19 cellular contexts compared by ENCODE assay signal in genomic region chr14:92555440-92556111, GRCh38. TPM values are rescaled to one million over a fixed set of nuclear protein-coding genes. Genes with fewer than 3 reads are reported as not detected.
A peak's percentile ranks its signal among the peaks of the same experiment; 100 is the strongest.
DNase-seq lines count a peak whose midpoint lies in the region; ATAC-seq and TF ChIP-seq lines count a peak whose summit lies in the region.
"Had no signal": no experiment of that assay in that cellular context is flagged by ENCODE, and none has a peak within 500 bp of the region (broad histone marks: within the 10 kb centered on the region; RNA-seq: fewer than 3 reads in every experiment).

No MANE protein-coding gene starts in this region.

- H3K9ac ChIP-seq in OCI-LY3 (ENCODE audit: low read length): no peak overlapping the region

- no peak for TF ChIP-seq CTCF in OCI-LY3 (IDR thresholded peaks at IDR 0.05; ENCODE audit: low read depth, low read length)
- no peak for TF ChIP-seq CTCF in thyroid gland (IDR thresholded peaks at IDR 0.05)

- H4K20me1 ChIP-seq in OCI-LY3 (ENCODE audit: insufficient read depth, low read length): no peaks in the 10 kb centered on the region

- H3K4me1 Mint-ChIP-seq in dendritic cell treated with granulocyte-macrophage colony-stimulating factor and Interleukin-4, amounts not matched to agents 40 ng/mL and 50 ng/mL, for 4 days (ENCODE audit: low read depth): peaks cover 79% of the 10 kb centered on the region
- H3K4me1 Mint-ChIP-seq in stimulated activated naive CD8-positive, alpha-beta T cell treated with anti-CD3 and anti-CD28 coated beads, Interleukin-15, amount 100 ng/mL, for 72 hours: peaks cover 98% of the 10 kb centered on the region

- no peaks in the 10 kb centered on the region for H3K9me3 ChIP-seq in OCI-LY3 (ENCODE audit: insufficient read depth, low read length)
- H3K9me3 ChIP-seq in thyroid gland: no peaks in the 10 kb centered on the region
- H3K9me3 ChIP-seq: body of pancreas had no signal

- no peak overlapping the region for H2AFZ ChIP-seq in OCI-LY3 (ENCODE audit: low read depth, low read length)

- peaks cover 7 to 22% of the 10 kb centered on the region in 2 donors for H3K36me3 Mint-ChIP-seq in activated naive CD4-positive, alpha-beta T cell treated with anti-CD3 and anti-CD28 coated beads, Interleukin-2, amount 50 U/mL, for 72 hours
- peaks cover 87% of the 10 kb centered on the region for H3K36me3 Mint-ChIP-seq in dendritic cell treated with granulocyte-macrophage colony-stimulating factor and Interleukin-4, amounts not matched to agents 40 ng/mL and 50 ng/mL, for 4 days (ENCODE audit: low read depth)

- H3K4me1 ChIP-seq in OCI-LY3 (ENCODE audit: low read length): peaks cover 41% of the 10 kb centered on the region
- H3K4me1 ChIP-seq in thyroid gland: no peaks in the 10 kb centered on the region
- H3K4me1 ChIP-seq: body of pancreas had no signal

- peaks cover 22% of the 10 kb centered on the region for H3K27me3 ChIP-seq in OCI-LY3 (ENCODE audit: low read depth, low read length)
- H3K27me3 ChIP-seq in thyroid gland: no peaks in the 10 kb centered on the region
- H3K27me3 ChIP-seq: body of pancreas had no signal

- in situ Hi-C loops in G401 (cut with HindIII; ENCODE audit: low sequenced_read_pairs): no loop called here

- 80 to 81% methylated on average over 13 of the region's 13 CpGs for WGBS in thyroid gland, 2 donors

- H3K27ac ChIP-seq in OCI-LY3 (ENCODE audit: low read length) (no peak overlapping the region), thyroid gland (no peak overlapping the region)
- H3K27ac ChIP-seq: body of pancreas had no signal

- H3K27ac Mint-ChIP-seq in activated naive CD4-positive, alpha-beta T cell treated with anti-CD3 and anti-CD28 coated beads, Interleukin-2, amount 50 U/mL, for 72 hours: peak overlapping the region; percentile 29 to 94
- peak overlapping the region; percentile 57 for H3K27ac Mint-ChIP-seq in dendritic cell treated with granulocyte-macrophage colony-stimulating factor and Interleukin-4, amounts not matched to agents 40 ng/mL and 50 ng/mL, for 4 days
- peak overlapping the region; percentile 100 for H3K27ac Mint-ChIP-seq in stimulated activated naive CD8-positive, alpha-beta T cell treated with anti-CD3 and anti-CD28 coated beads, Interleukin-15, amount 100 ng/mL, for 72 hours
- H3K27ac Mint-ChIP-seq: type B pancreatic cell had no signal

- intact Hi-C loops in dendritic cell treated with granulocyte-macrophage colony-stimulating factor and Interleukin-4, amounts not matched to agents 40 ng/mL and 50 ng/mL, for 4 days (cut with micrococcal nuclease): no loop called here
- intact Hi-C loops in thyroid gland (cut with DNase I): no loop called here

- peaks cover 4% of the 10 kb centered on the region for H3K36me3 ChIP-seq in OCI-LY3 (replicated peaks; ENCODE audit: low read depth, low read length)
- H3K36me3 ChIP-seq in thyroid gland: no peaks in the 10 kb centered on the region

- TF ChIP-seq POLR2A in thyroid gland (IDR thresholded peaks at IDR 0.05): no peak

- no peaks in the 10 kb centered on the region for H3K79me2 ChIP-seq in OCI-LY3 (ENCODE audit: low read length)

- peak; percentile 4 to 20 for ATAC-seq in activated naive CD4-positive, alpha-beta T cell treated with anti-CD3 and anti-CD28 coated beads, Interleukin-2, amount 50 U/mL, for 72 hours
- no peak for ATAC-seq in stimulated activated naive CD8-positive, alpha-beta T cell treated with anti-CD3 and anti-CD28 coated beads, Interleukin-15, amount 100 ng/mL, for 72 hours
- ATAC-seq: body of pancreas, PC-3 had no signal

- H3K27me3 Mint-ChIP-seq in dendritic cell treated with granulocyte-macrophage colony-stimulating factor and Interleukin-4, amounts not matched to agents 40 ng/mL and 50 ng/mL, for 4 days: peaks cover 5% of the 10 kb centered on the region
- H3K27me3 Mint-ChIP-seq in stimulated activated naive CD8-positive, alpha-beta T cell treated with anti-CD3 and anti-CD28 coated beads, Interleukin-15, amount 100 ng/mL, for 72 hours: no peaks in the 10 kb centered on the region

- H3K4me2 ChIP-seq in OCI-LY3 (ENCODE audit: low read length): peak overlapping the region; percentile 64

- no peak for DNase-seq in activated naive CD4-positive, alpha-beta T cell treated with anti-CD3 and anti-CD28 coated beads, Interleukin-2, amount 50 U/mL, for 72 hours (ENCODE audit: low spot score in 2 of 2)
- no peak for DNase-seq in activated naive CD4-positive, alpha-beta T cell treated with Interleukin-2 at 50 U/mL for 16 hours
- no peak for DNase-seq in stimulated activated naive CD8-positive, alpha-beta T cell treated with anti-CD3 and anti-CD28 coated beads, Interleukin-15, amount 100 ng/mL, for 72 hours
- DNase-seq in NCI-H2196 (lab: John Stamatoyannopoulos, UW; ENCODE audit: unreplicated experiment) (no peak), thyroid gland (no peak), G401 (ENCODE audit: low spot score) (no peak)
- DNase-seq: effector memory CD4-positive, alpha-beta T cell; HCEC 1CT; NCI-H1092 treated with DMSO at 0.1 percent for 48 hours; NCI-H2081 treated with DMSO at 0.1 percent for 48 hours; PC-3; SIG-M5; stimulated activated CD4-positive, alpha-beta T cell treated with anti-CD3 and anti-CD28 coated beads, Interleukin-1b, Interleukin-23, amount 100 ng/mL, for 48 hours; stimulated activated naive CD4-positive, alpha-beta T cell treated with Interleukin-2 at 50 U/mL for 16 hours; T-helper 1 cell had no signal

- H3K4me3 ChIP-seq in OCI-LY3 (ENCODE audit: low read length) (peak overlapping the region; percentile 30), thyroid gland (replicated peaks in 1 of 3) (no peak overlapping the region)
- H3K4me3 ChIP-seq: body of pancreas had no signal

- H3K4me3 Mint-ChIP-seq in dendritic cell treated with granulocyte-macrophage colony-stimulating factor and Interleukin-4, amounts not matched to agents 40 ng/mL and 50 ng/mL, for 4 days: no peak overlapping the region
- peak overlapping the region; percentile 52 to 76 for H3K4me3 Mint-ChIP-seq in stimulated activated naive CD8-positive, alpha-beta T cell treated with anti-CD3 and anti-CD28 coated beads, Interleukin-15, amount 100 ng/mL, for 72 hours
- H3K4me3 Mint-ChIP-seq: type B pancreatic cell had no signal

- H3K9me3 Mint-ChIP-seq in activated naive CD4-positive, alpha-beta T cell treated with anti-CD3 and anti-CD28 coated beads, Interleukin-2, amount 50 U/mL, for 72 hours: no peaks in the 10 kb centered on the region
- H3K9me3 Mint-ChIP-seq in dendritic cell treated with granulocyte-macrophage colony-stimulating factor and Interleukin-4, amounts not matched to agents 40 ng/mL and 50 ng/mL, for 4 days: no peaks in the 10 kb centered on the region
- no peaks in the 10 kb centered on the region for H3K9me3 Mint-ChIP-seq in stimulated activated naive CD8-positive, alpha-beta T cell treated with anti-CD3 and anti-CD28 coated beads, Interleukin-15, amount 100 ng/mL, for 72 hours
- H3K9me3 Mint-ChIP-seq: type B pancreatic cell had no signal

RNA-seq across cellular contexts. Expression of gene RIN3, which starts 42.0 kb away (rescaled TPM):
- total RNA-seq in activated naive CD4-positive, alpha-beta T cell treated with anti-CD3 and anti-CD28 coated beads, Interleukin-2, amount 50 U/mL, for 72 hours: 10 to 100 TPM; 21.1 to 27.9 TPM
- 1 to 10 TPM; 4.7 to 7.9 (median 6.6) TPM for total RNA-seq in thyroid gland
- total RNA-seq in G401 (2014; rRNA removed; shearing (Covaris generic)): 0.18 and 0.85 TPM in 2 replicates
